In genomic region chr16:11621920-11622651, GRCh38 we compare ENCODE assay signal across 8 cellular contexts. TPM values are rescaled to one million over a fixed set of nuclear protein-coding genes. Genes with fewer than 3 reads are reported as not detected.
DNase-seq lines count a peak whose midpoint lies in the region; ATAC-seq, FAIRE-seq and TF ChIP-seq lines count a peak whose summit lies in the region.

No MANE protein-coding gene starts in this region.

- peak overlapping the region; percentile 84 for H2BK15ac ChIP-seq in neuronal stem cell (ENCODE audit: low read length)

- WGBS in K562 (ENCODE audit: insufficient coverage, low coverage, missing lambda C conversion rate) = 32% methylated on average over 19 of the region's 19 CpGs
- WGBS in neuronal stem cell (ENCODE audit: extremely low coverage in 2 of 2, insufficient read length in 2 of 2, insufficient replicate concordance in 1 of 2), 2 donors = no CpG with 5 or more reads among the region's 19 CpGs

- H4K20me1 ChIP-seq in K562 (replicated peaks; ENCODE audit: control insufficient read depth, insufficient read depth, low read length) = no peaks in the 10 kb centered on the region

- no peak for TF ChIP-seq POLR2A in K562 (conservative IDR thresholded peaks at IDR 0.05)

- in situ Hi-C loops in K562 (cut with MboI) = no loop called here

- no peak for TF ChIP-seq CTCF in K562 (IDR thresholded peaks at IDR 0.05 in 2 of 3, conservative IDR thresholded peaks at IDR 0.05 in 1 of 3; ENCODE audit: insufficient read depth in 2 of 3, low read depth in 1 of 3, low read length in 3 of 3)

- no peaks in the 10 kb centered on the region for H3K27me3 ChIP-seq in SJSA1 (replicated peaks)
- H3K27me3 ChIP-seq in K562 (ENCODE audit: control insufficient read depth in 2 of 2, insufficient read depth in 2 of 2, low read length in 2 of 2) = no peaks in the 10 kb centered on the region
- no peaks in the 10 kb centered on the region for H3K27me3 ChIP-seq in neuronal stem cell (ENCODE audit: control insufficient read depth in 3 of 3, insufficient read depth in 3 of 3, low read depth in 1 of 3, low read length in 3 of 3)

- H3K9me3 ChIP-seq in SJSA1 (replicated peaks) = no peaks in the 10 kb centered on the region
- H3K9me3 ChIP-seq in K562 (replicated peaks; ENCODE audit: control insufficient read depth, insufficient read depth, low read depth, low read length) = no peaks in the 10 kb centered on the region; the same call in 1 of the 2 replicates
- peaks cover 0 to 5% of the 10 kb centered on the region in 2 donors for H3K9me3 ChIP-seq in neuronal stem cell (replicated peaks in 1 of 2; ENCODE audit: control insufficient read depth in 2 of 2, insufficient read depth in 1 of 2, low read depth in 1 of 2, low read length in 2 of 2)

- BruUV-seq in K562 (replicated peaks; lab: Mats Ljungman, UMichigan) = no TSS peak

- intact Hi-C loops in K562 (cut with micrococcal nuclease) (no loop called here), left colon (cut with DNase I, micrococcal nuclease) (no loop called here)

- H3K79me1 ChIP-seq in neuronal stem cell (ENCODE audit: low read depth, low read length) = no peaks in the 10 kb centered on the region

- no peak for TF ChIP-seq RAD21 in K562 (CRISPR knock-in tag; conservative IDR thresholded peaks at IDR 0.05 in 1 of 2, IDR thresholded peaks at IDR 0.05 in 1 of 2)

- peak; percentile 29 for DNase-seq in EH (ENCODE audit: low read depth)
- DNase-seq in SJSA1 (ENCODE audit: low read depth in 1 of 2, low spot score in 2 of 2) = peak; percentile 70 to 71
- no peak for DNase-seq in K562 (ENCODE audit: extremely low read depth in 1 of 4, low spot score in 3 of 4)
- DNase-seq in neuronal stem cell (ENCODE audit: low spot score) = no peak
- DNase-seq in left colon = no peak
- DNase-seq in islet precursor cell = no peak
- DNase-seq in NCI-H1105 treated with DMSO at 0.1 percent for 48 hours (lab: John Stamatoyannopoulos, UW) = no peak

- peaks cover 27% of the 10 kb centered on the region for H3K4me1 ChIP-seq in SJSA1 (replicated peaks)
- H3K4me1 ChIP-seq in K562 (replicated peaks in 1 of 2; ENCODE audit: control insufficient read depth in 2 of 2, insufficient read depth in 2 of 2, low read length in 2 of 2) = peaks cover 12 to 14% of the 10 kb centered on the region in 2 experiments
- H3K4me1 ChIP-seq in neuronal stem cell (ENCODE audit: control insufficient read depth in 2 of 2, insufficient read depth in 1 of 2, low read depth in 1 of 2, low read length in 2 of 2) = peaks cover 1 to 7% of the 10 kb centered on the region in 2 donors

- ATAC-seq in K562 = no peak
- ATAC-seq in left colon = no peak
- no peak for ATAC-seq in GM21717 (IDR thresholded peaks at IDR 0.05; ENCODE audit: unreplicated experiment)

- H3K4ac ChIP-seq in neuronal stem cell (ENCODE audit: low read length) = no peak overlapping the region

- no peak for FAIRE-seq in K562 (lab: Jason Lieb, UNC)

- no peak overlapping the region for H3K23ac ChIP-seq in neuronal stem cell (ENCODE audit: low read depth, low read length, poor library complexity)

- H3K18ac ChIP-seq in neuronal stem cell (ENCODE audit: low read length) = peak overlapping the region; percentile 71

- POLR2A ChIA-PET in K562 (lab: Yijun Ruan, JAX) = interaction anchor here (1.3 kb wide), 1 partner anchor 9 kb away, joined by 3 read pairs; no protein-coding TSS in a partner anchor

- peak overlapping the region; percentile 49 for H2BK12ac ChIP-seq in neuronal stem cell (ENCODE audit: low read length)

- TF ChIP-seq EP300 in K562 (IDR thresholded peaks at IDR 0.05; ENCODE audit: low read length) = no peak

- H3K4me2 ChIP-seq in K562 (ENCODE audit: insufficient read depth, low read length) (no peak overlapping the region), neuronal stem cell (ENCODE audit: insufficient read depth, low read length, poor library complexity, severe bottlenecking) (no peak overlapping the region)

- H2BK120ac ChIP-seq in neuronal stem cell (ENCODE audit: low read depth, low read length) = no peak overlapping the region

- H3K9ac ChIP-seq in K562 (ENCODE audit: insufficient read depth in 1 of 2, low read depth in 2 of 2, low read length in 2 of 2) (peak overlapping the region in 1 of 2 experiments; percentile 78; a peak in 2 of 4 replicates), neuronal stem cell (ENCODE audit: low read depth, low read length, poor library complexity) (no peak overlapping the region)

- peak overlapping the region; percentile 32 for H3K27ac ChIP-seq in SJSA1
- no peak overlapping the region for H3K27ac ChIP-seq in K562 (ENCODE audit: extremely low read depth, low read depth, low read length)
- H3K27ac ChIP-seq in neuronal stem cell (replicated peaks; ENCODE audit: low read length) = no peak overlapping the region

- H3K14ac ChIP-seq in neuronal stem cell (ENCODE audit: low read length) = no peak overlapping the region

- H2AFZ ChIP-seq in K562 (ENCODE audit: low read depth, low read length) (peak overlapping the region; percentile 21; the same call in 1 of the 2 replicates), neuronal stem cell (ENCODE audit: low read length) (peak overlapping the region; percentile 86)

- no peak overlapping the region for H2BK5ac ChIP-seq in neuronal stem cell (ENCODE audit: low read length)

- H3K36me3 ChIP-seq in SJSA1 = no peaks in the 10 kb centered on the region
- no peaks in the 10 kb centered on the region for H3K36me3 ChIP-seq in K562 (ENCODE audit: control insufficient read depth, insufficient read depth, low read length)
- no peaks in the 10 kb centered on the region for H3K36me3 ChIP-seq in neuronal stem cell (replicated peaks in 1 of 2; ENCODE audit: control insufficient read depth in 2 of 2, insufficient read depth in 2 of 2, low read length in 2 of 2)

- CTCF ChIA-PET in K562 (lab: Yijun Ruan, JAX; ENCODE audit: low intra/inter-chr PET ratio) = no interaction called here

- H3K79me2 ChIP-seq in K562 (ENCODE audit: control insufficient read depth, insufficient read depth, low read length) = no peaks in the 10 kb centered on the region

- H3K9me1 ChIP-seq in K562 (ENCODE audit: control insufficient read depth, insufficient read depth, low read length) = no peaks in the 10 kb centered on the region

- no peak overlapping the region for H4K91ac ChIP-seq in neuronal stem cell (ENCODE audit: low read depth, low read length, poor library complexity)

- H3K4me3 ChIP-seq in SJSA1 = peak overlapping the region; percentile 23
- H3K4me3 ChIP-seq in K562 = no peak overlapping the region
- H3K4me3 ChIP-seq in neuronal stem cell (ENCODE audit: low read length in 2 of 2) = no peak overlapping the region

- peak overlapping the region; percentile 43 for H2AK5ac ChIP-seq in neuronal stem cell (ENCODE audit: low read depth, low read length)

- no peak overlapping the region for H4K8ac ChIP-seq in neuronal stem cell (ENCODE audit: low read depth, low read length)

TF ChIP-seq in K562, 482 proteins besides CTCF, POLR2A, EP300 and RAD21:
- TF ChIP-seq E2F3 (CRISPR knock-in tag; IDR thresholded peaks at IDR 0.05) (0 out of 2 replicates have a peak, but pooled peaks have one; percentile 16), ZNF197 (CRISPR knock-in tag; IDR thresholded peaks at IDR 0.05; ENCODE audit: low read depth) (no peak), ATF1 (CRISPR knock-in tag; IDR thresholded peaks at IDR 0.05) (no peak), ATF1 (tag; IDR thresholded peaks at IDR 0.05) (0 out of 2 replicates have a peak, but pooled peaks have one; percentile 15)
TF ChIP-seq in K562: peak in this region for 2.

RNA-seq across cellular contexts. Expression of gene LITAF, which starts 35.4 kb away (rescaled TPM):
- total RNA-seq in SJSA1 (2014; rRNA removed; shearing (Covaris generic)) = 50.8 and 83.4 TPM in 2 replicates
- 1.8 and 3.5 TPM in 2 replicates for total RNA-seq in K562 (2011; cell fraction: chromatin; rRNA removed; ENCODE audit: low replicate concordance)
- total RNA-seq in K562 (2011; cell fraction: nucleolus; rRNA removed) = 1.3 and 2.8 TPM in 2 replicates
- 1.2 and 3.2 TPM in 2 replicates for total RNA-seq in K562 (2011; cell fraction: nucleoplasm; rRNA removed)
- total RNA-seq in K562 (2014; rRNA removed) (4.1 and 6.2 TPM in 2 replicates), K562 (2014; rRNA removed; fragmentation: Illumina TruSeq; extraction: Trizol) (7.5 and 10.0 TPM in 2 replicates), K562 (2015; rRNA removed; fragmentation: Illumina TruSeq; extraction: Trizol) (11.1 and 11.9 TPM in 2 replicates), K562 (2021) (10.8 and 13.9 TPM in 2 replicates), left colon (100 to 1,000 TPM; 171 to 240 TPM)
- polyA plus RNA-seq in K562 (2011; rRNA removed) (4.4 and 7.8 TPM in 2 replicates), K562 (2014; fragmentation: Illumina TruSeq; extraction: Trizol) (14.1 and 14.8 TPM in 2 replicates), K562 (2014; fragmentation: Nextera tagmentation; extraction: Ambion mirVana) (10 to 100 TPM; 14.9 to 17.8 TPM), K562 (2014; rRNA removed) (4.9 and 6.8 TPM in 2 replicates)
- 15.6 and 16.4 TPM in 2 replicates for polyA plus RNA-seq in K562 (2011; cell fraction: cytosol; rRNA removed)
- 4.4 and 4.7 TPM in 2 replicates for polyA plus RNA-seq in K562 (2011; cell fraction: nucleus; rRNA removed)
- polyA plus RNA-seq in K562 (2012) = 14.5 and 40.7 TPM in 2 replicates
- 2.9 and 3.1 TPM in 2 replicates for polyA minus RNA-seq in K562 (2011; rRNA and poly(A)+ RNA removed)
- polyA minus RNA-seq in K562 (2011; cell fraction: cytosol; rRNA and poly(A)+ RNA removed) = 2.1 and 4.6 TPM in 2 replicates
- 1.2 and 2.2 TPM in 2 replicates for polyA minus RNA-seq in K562 (2011; cell fraction: nucleus; rRNA and poly(A)+ RNA removed)
- 85.6 TPM for polyA plus RNA-seq in neuronal stem cell (2013, experiment 1 of 2)
- polyA plus RNA-seq in neuronal stem cell (2013, experiment 2 of 2) = 87.4 TPM

RNA-seq across cellular contexts. Expression of gene SNN, which starts 46.2 kb away (rescaled TPM):
- 10.1 and 11.5 TPM in 2 replicates for total RNA-seq in SJSA1 (2014; rRNA removed; shearing (Covaris generic))
- 0.81 and 2.2 TPM in 2 replicates for total RNA-seq in K562 (2011; cell fraction: chromatin; rRNA removed; ENCODE audit: low replicate concordance)
- total RNA-seq in K562 (2011; cell fraction: nucleolus; rRNA removed) = 1.7 and 2.0 TPM in 2 replicates
- total RNA-seq in K562 (2011; cell fraction: nucleoplasm; rRNA removed) = 1.8 and 2.4 TPM in 2 replicates
- total RNA-seq in K562 (2014; rRNA removed) = 1.4 and 2.4 TPM in 2 replicates
- 1.5 and 1.6 TPM in 2 replicates for total RNA-seq in K562 (2014; rRNA removed; fragmentation: Illumina TruSeq; extraction: Trizol)
- 2.8 and 3.0 TPM in 2 replicates for total RNA-seq in K562 (2015; rRNA removed; fragmentation: Illumina TruSeq; extraction: Trizol)
- 2.0 and 2.9 TPM in 2 replicates for total RNA-seq in K562 (2021)
- polyA plus RNA-seq in K562 (2011; rRNA removed) = 2.2 and 2.3 TPM in 2 replicates
- 2.3 and 2.9 TPM in 2 replicates for polyA plus RNA-seq in K562 (2011; cell fraction: cytosol; rRNA removed)
- polyA plus RNA-seq in K562 (2011; cell fraction: nucleus; rRNA removed) = 1.2 and 2.1 TPM in 2 replicates
- polyA plus RNA-seq in K562 (2012) = 3.0 and 3.7 TPM in 2 replicates
- polyA plus RNA-seq in K562 (2014; fragmentation: Illumina TruSeq; extraction: Trizol) = 1.9 and 2.6 TPM in 2 replicates
- polyA plus RNA-seq in K562 (2014; fragmentation: Nextera tagmentation; extraction: Ambion mirVana) = under 1 TPM; 0.07 to 0.22 TPM
- polyA plus RNA-seq in K562 (2014; rRNA removed) = 1.9 and 2.5 TPM in 2 replicates
- 1.4 TPM in 2 replicates for polyA minus RNA-seq in K562 (2011; rRNA and poly(A)+ RNA removed)
- polyA minus RNA-seq in K562 (2011; cell fraction: cytosol; rRNA and poly(A)+ RNA removed) = 0.67 and 1.7 TPM in 2 replicates
- 0.94 and 2.0 TPM in 2 replicates for polyA minus RNA-seq in K562 (2011; cell fraction: nucleus; rRNA and poly(A)+ RNA removed)
- 84.2 TPM for polyA plus RNA-seq in neuronal stem cell (2013, experiment 1 of 2)
- 83.6 TPM for polyA plus RNA-seq in neuronal stem cell (2013, experiment 2 of 2)
- 1 to 10 TPM; 2.4 to 7.6 TPM for total RNA-seq in left colon

Comparison
In these comparisons a context has a peak if more than half of its experiments do, and no peak if none do; other contexts are left out.
1. DNase-seq: peak in EH (single experiment) and SJSA1 (2 of 2); none in K562 (0 of 4), neuronal stem cell (single experiment), left colon (0 of 2), islet precursor cell (single experiment) and NCI-H1105 treated with DMSO at 0.1 percent for 48 hours (single experiment).